19 cellular contexts compared by ENCODE assay signal in genomic region chr2:211631503-211631902, GRCh38.
"Had no signal": no experiment of that assay in that cellular context is flagged by ENCODE, and none has a peak within 500 bp of the region (broad histone marks: within the 10 kb centered on the region; RNA-seq: fewer than 3 reads in every experiment).

No MANE protein-coding gene starts in this region.

- H3K4me1 ChIP-seq: esophagus muscularis mucosa, foreskin keratinocyte, gastroesophageal sphincter, heart left ventricle, left lung, lower lobe of right lung had no signal

- H3K4me3 ChIP-seq: coronary artery, dorsolateral prefrontal cortex, esophagus muscularis mucosa, gastroesophageal sphincter, heart left ventricle, hepatocyte, left lung, lower lobe of right lung, mucosa of descending colon had no signal

- ATAC-seq: foreskin keratinocyte; gastroesophageal sphincter; heart left ventricle; left cardiac atrium; left lung; left ventricle myocardium superior; lower lobe of right lung; mucosa of descending colon; naive thymus-derived CD8-positive, alpha-beta T cell had no signal

- H3K36me3 ChIP-seq: esophagus muscularis mucosa, gastroesophageal sphincter, heart left ventricle, left lung, lower lobe of right lung had no signal

- H3K27ac ChIP-seq: coronary artery, dorsolateral prefrontal cortex, esophagus muscularis mucosa, foreskin keratinocyte, gastroesophageal sphincter, heart left ventricle, hepatocyte, left lung, lower lobe of right lung had no signal

- H3K9me3 ChIP-seq: esophagus muscularis mucosa, gastroesophageal sphincter, left lung, lower lobe of right lung, mucosa of descending colon had no signal

- H3K27me3 ChIP-seq: dorsolateral prefrontal cortex, esophagus muscularis mucosa, foreskin keratinocyte, gastroesophageal sphincter, heart left ventricle, hepatocyte, left lung had no signal

- DNase-seq: dermis blood vessel endothelial cell; dorsolateral prefrontal cortex; effector CD4-positive, alpha-beta T cell; effector memory CD4-positive, alpha-beta T cell; foreskin keratinocyte; heart left ventricle; hypothalamus; left cardiac atrium; left lung; left ventricle myocardium superior; lower lobe of right lung; mesenchymal stem cell; mucosa of descending colon; naive B cell; naive thymus-derived CD8-positive, alpha-beta T cell had no signal

- H3K79me2 ChIP-seq: hepatocyte had no signal

- H2AFZ ChIP-seq: hepatocyte had no signal

- H3K4me2 ChIP-seq: hepatocyte had no signal
